ENCODE assay signal across 15 cellular contexts in genomic region chr1:18535391-18536210, GRCh38. TPM values are rescaled to one million over a fixed set of nuclear protein-coding genes. Genes with fewer than 3 reads are reported as not detected.
A peak's percentile ranks its signal among the peaks of the same experiment; 100 is the strongest.
DNase-seq lines count a peak whose midpoint lies in the region; ATAC-seq and TF ChIP-seq lines count a peak whose summit lies in the region.
"Had no signal": no experiment of that assay in that cellular context is flagged by ENCODE, and none has a peak within 500 bp of the region (broad histone marks: within the 10 kb centered on the region; RNA-seq: fewer than 3 reads in every experiment).

No MANE protein-coding gene starts in this region.

- peaks cover 8 to 10% of the 10 kb centered on the region in 2 experiments for H3K4me1 Mint-ChIP-seq in H9
- H3K4me1 Mint-ChIP-seq in activated naive CD8-positive, alpha-beta T cell treated with anti-CD3 and anti-CD28 coated beads, Interleukin-2, amount 50 U/mL, for 24 hours: no peaks in the 10 kb centered on the region
- H3K4me1 Mint-ChIP-seq: activated naive CD4-positive, alpha-beta T cell treated with anti-CD3 and anti-CD28 coated beads, Interleukin-2, amount 50 U/mL, for 24 hours had no signal

- H3K36me3 Mint-ChIP-seq in H9 (ENCODE audit: insufficient read depth in 1 of 3, low read depth in 3 of 3): no peaks in the 10 kb centered on the region
- no peaks in the 10 kb centered on the region for H3K36me3 Mint-ChIP-seq in activated naive CD8-positive, alpha-beta T cell treated with anti-CD3 and anti-CD28 coated beads, Interleukin-2, amount 50 U/mL, for 24 hours (ENCODE audit: low read depth)
- H3K36me3 Mint-ChIP-seq: activated naive CD4-positive, alpha-beta T cell treated with anti-CD3 and anti-CD28 coated beads, Interleukin-2, amount 50 U/mL, for 24 hours had no signal

- no peaks in the 10 kb centered on the region for H3K9me3 ChIP-seq in H9 (ENCODE audit: control insufficient read depth, low read depth, low read length)
- H3K9me3 ChIP-seq: BLaER1 had no signal

- H3K4ac ChIP-seq in H9 (ENCODE audit: low read depth, low read length): no peak overlapping the region

- no peak overlapping the region for H2AFZ ChIP-seq in H9 (ENCODE audit: low read length)
- H2AFZ ChIP-seq: PC-9 had no signal

- no peak overlapping the region for H3K18ac ChIP-seq in H9 (ENCODE audit: insufficient read length, low read depth, low read length)

- peaks cover 52% of the 10 kb centered on the region for H3K27me3 Mint-ChIP-seq in H9 (ENCODE audit: low read depth)
- H3K27me3 Mint-ChIP-seq in activated naive CD8-positive, alpha-beta T cell treated with anti-CD3 and anti-CD28 coated beads, Interleukin-2, amount 50 U/mL, for 24 hours: peaks cover 18% of the 10 kb centered on the region

- H2BK120ac ChIP-seq in H9 (ENCODE audit: low read depth, low read length, poor library complexity, severe bottlenecking): no peak overlapping the region

- H2BK12ac ChIP-seq in H9 (ENCODE audit: insufficient read length, low read depth, low read length): no peak overlapping the region

- no peaks in the 10 kb centered on the region for H3K79me1 ChIP-seq in H9 (ENCODE audit: insufficient read depth, low read depth, low read length, poor library complexity, severe bottlenecking)

- intact Hi-C loops in posterior vena cava (cut with DNase I): no loop called here

- no peaks in the 10 kb centered on the region for H4K20me1 ChIP-seq in H9 (ENCODE audit: control insufficient read depth, insufficient read depth, insufficient read length)
- H4K20me1 ChIP-seq: BLaER1 had no signal

- no peak overlapping the region for H3K27ac ChIP-seq in H9 (ENCODE audit: insufficient read length, low read depth, low read length)
- H3K27ac ChIP-seq: BLaER1, PC-9 had no signal

- no peak overlapping the region for H3K27ac Mint-ChIP-seq in H9
- no peak overlapping the region for H3K27ac Mint-ChIP-seq in activated naive CD8-positive, alpha-beta T cell treated with anti-CD3 and anti-CD28 coated beads, Interleukin-2, amount 50 U/mL, for 24 hours
- H3K27ac Mint-ChIP-seq: activated naive CD4-positive, alpha-beta T cell treated with anti-CD3 and anti-CD28 coated beads, Interleukin-2, amount 50 U/mL, for 24 hours had no signal

- H3K9ac ChIP-seq in H9 (ENCODE audit: extremely low read depth, insufficient read length, low read length): no peak overlapping the region
- H3K9ac ChIP-seq: BLaER1 had no signal

- no peak overlapping the region for H4K5ac ChIP-seq in H9 (ENCODE audit: insufficient read length, low read depth, low read length)

- no peak overlapping the region for H4K91ac ChIP-seq in H9 (ENCODE audit: insufficient read length, low read depth, low read length)

- H3K4me1 ChIP-seq in H9 (ENCODE audit: insufficient read depth, low read length): no peaks in the 10 kb centered on the region; the same call in 1 of the 2 replicates

- no peak overlapping the region for H2BK5ac ChIP-seq in H9 (ENCODE audit: insufficient read length, low read length)

- no peak overlapping the region for H4K8ac ChIP-seq in H9 (replicated peaks; ENCODE audit: insufficient read length, low read depth, low read length)

- no peak for TF ChIP-seq CTCF in H9 (conservative IDR thresholded peaks at IDR 0.05)

- no peaks in the 10 kb centered on the region for H3K79me2 ChIP-seq in H9 (ENCODE audit: insufficient read depth, low read length)

- no CpG with 5 or more reads among the region's 14 CpGs for WGBS in H9 (ENCODE audit: extremely low coverage, insufficient read length, low lambda C conversion rate)

- no peak overlapping the region for H2BK15ac ChIP-seq in H9 (ENCODE audit: low read depth, low read length)

- ATAC-seq in activated naive CD8-positive, alpha-beta T cell treated with anti-CD3 and anti-CD28 coated beads, Interleukin-2, amount 50 U/mL, for 24 hours: no peak
- ATAC-seq in HG03469 (IDR thresholded peaks at IDR 0.05; ENCODE audit: unreplicated experiment) (no peak), HG03571 (IDR thresholded peaks at IDR 0.05; ENCODE audit: unreplicated experiment) (no peak)

- no peak overlapping the region for H3T11ph ChIP-seq in H9 (ENCODE audit: low read length)

- no peak overlapping the region for H3K23ac ChIP-seq in H9 (ENCODE audit: insufficient read length, low read depth, low read length)

- peak; percentile 24 for DNase-seq in H9
- peak; percentile 83 for DNase-seq in NCI-H2029 (lab: John Stamatoyannopoulos, UW)
- DNase-seq in cerebellar cortex (ENCODE audit: low spot score): peak; percentile 69
- DNase-seq in posterior vena cava (ENCODE audit: low spot score): peak; percentile 29
- no peak for DNase-seq in activated naive CD8-positive, alpha-beta T cell treated with anti-CD3 and anti-CD28 coated beads, Interleukin-2, amount 50 U/mL, for 24 hours
- DNase-seq: IMR-90, posterior cingulate gyrus, SW 1271, trophoblast cell had no signal

- H2BK20ac ChIP-seq in H9 (ENCODE audit: low read depth, low read length, poor library complexity, severe bottlenecking): no peak overlapping the region

- no peak overlapping the region for H3K4me3 Mint-ChIP-seq in H9
- no peak overlapping the region for H3K4me3 Mint-ChIP-seq in activated naive CD8-positive, alpha-beta T cell treated with anti-CD3 and anti-CD28 coated beads, Interleukin-2, amount 50 U/mL, for 24 hours
- H3K4me3 Mint-ChIP-seq: activated naive CD4-positive, alpha-beta T cell treated with anti-CD3 and anti-CD28 coated beads, Interleukin-2, amount 50 U/mL, for 24 hours had no signal

- no peak overlapping the region for H3K4me2 ChIP-seq in H9 (ENCODE audit: insufficient read depth, insufficient read length, low read length)
- H3K4me2 ChIP-seq: PC-9 had no signal

- no peaks in the 10 kb centered on the region for H3K9me3 Mint-ChIP-seq in H9
- H3K9me3 Mint-ChIP-seq in activated naive CD8-positive, alpha-beta T cell treated with anti-CD3 and anti-CD28 coated beads, Interleukin-2, amount 50 U/mL, for 24 hours: no peaks in the 10 kb centered on the region
- H3K9me3 Mint-ChIP-seq: activated naive CD4-positive, alpha-beta T cell treated with anti-CD3 and anti-CD28 coated beads, Interleukin-2, amount 50 U/mL, for 24 hours had no signal

- H3K56ac ChIP-seq in H9 (ENCODE audit: insufficient read length, low read depth, low read length): no peak overlapping the region

- no peak overlapping the region for H2AK5ac ChIP-seq in H9 (ENCODE audit: insufficient read length, low read length)

- H3K27me3 ChIP-seq in H9 (ENCODE audit: insufficient read depth, low read length): no peaks in the 10 kb centered on the region; the same call in 1 of the 2 replicates
- H3K27me3 ChIP-seq: BLaER1 had no signal

- no peak overlapping the region for H3K14ac ChIP-seq in H9 (ENCODE audit: insufficient read depth, low read length)

- no peaks in the 10 kb centered on the region for H3K23me2 ChIP-seq in H9 (ENCODE audit: insufficient read length, low read depth, low read length, poor library complexity, severe bottlenecking)

RNA-seq across cellular contexts. Expression of gene KLHDC7A, which starts 54.9 kb away (rescaled TPM):
- total RNA-seq in H9 (2021): 11.4 and 11.6 TPM in 2 replicates
- not detected for total RNA-seq in posterior vena cava
- total RNA-seq: IMR-90, mononuclear cell had no signal

Comparison
In these comparisons a context has a peak if more than half of its experiments do, and no peak if none do; other contexts are left out.
1. RNA of gene KLHDC7A, which starts 54.9 kb away (total RNA-seq): 11.4 to 11.6 TPM in H9; not detected in posterior vena cava; every median in the first group is over 10 times any median in the second.